ENCODE assay signal across 8 cellular contexts in the genomic region with DNA sequence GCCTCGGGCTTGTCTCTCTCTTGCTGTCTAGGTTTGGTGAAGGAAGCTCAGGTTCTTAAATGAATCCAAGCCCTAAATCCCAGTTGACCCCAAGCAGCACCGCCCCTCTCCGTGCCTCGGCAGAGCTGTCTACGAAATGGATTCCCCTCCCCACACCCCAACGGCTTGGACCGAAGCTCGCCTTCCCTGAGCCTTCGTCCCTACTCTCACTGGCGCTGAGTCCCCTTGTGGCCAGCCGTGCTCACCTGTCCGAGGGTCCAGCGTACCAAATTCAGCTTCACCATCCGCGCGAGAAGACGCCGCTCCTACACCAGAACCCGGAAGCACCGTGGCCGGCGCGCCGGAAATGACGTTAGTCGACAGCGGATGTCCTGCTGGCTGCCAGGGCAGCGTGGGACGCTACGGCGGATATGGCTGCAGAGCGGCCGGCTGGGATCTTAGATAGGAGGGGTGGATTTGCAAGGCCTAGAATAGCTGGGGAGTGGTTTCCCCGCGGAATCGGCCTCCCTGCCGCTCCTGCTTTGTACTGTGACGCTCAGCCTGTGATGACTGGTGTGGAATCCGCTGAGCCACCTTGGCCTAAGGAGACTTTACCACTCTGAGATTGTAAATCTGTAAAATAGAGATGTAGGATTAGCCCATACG. TPM values are rescaled to one million over a fixed set of nuclear protein-coding genes. Genes with fewer than 3 reads are reported as not detected.
DNase-seq lines count a peak whose midpoint lies in the region; ATAC-seq and TF ChIP-seq lines count a peak whose summit lies in the region.

TFIP11 (minus strand) TSS at position 325 of the 645 bp plus-strand sequence. CDS start 2,201 bp downstream, outside the sequence.

- no peak for TF ChIP-seq CTCF in GM12875 (IDR thresholded peaks at IDR 0.05; ENCODE audit: borderline replicate concordance, insufficient read depth, low read depth, low read length)
- no peak for TF ChIP-seq CTCF in heart left ventricle (IDR thresholded peaks at IDR 0.05)
- no peak for TF ChIP-seq CTCF in transverse colon (IDR thresholded peaks at IDR 0.05)

- 0 to 1% (median 0%) methylated on average over 11 to 40 of the region's 40 CpGs for WGBS in heart left ventricle, 4 donors
- 0% methylated on average over 1 to 40 of the region's 40 CpGs for WGBS in transverse colon (ENCODE audit: low coverage in 1 of 2), 2 donors

- H3K27ac ChIP-seq in heart left ventricle = peak within 1 kb of the TSS in 11 of 12 donors; percentile 72 to 93 (median 82)
- H3K27ac ChIP-seq in transverse colon = peak within 1 kb of the TSS; percentile 71 to 88 (median 81)

- H3K4me1 ChIP-seq in heart left ventricle = peaks cover 0 to 30% (median 20%) of the 10 kb centered on the region in 12 donors
- peaks cover 7 to 25% (median 16%) of the 10 kb centered on the region in 4 donors for H3K4me1 ChIP-seq in transverse colon

- H3K36me3 ChIP-seq in heart left ventricle = peaks cover 0 to 36% (median 32%) of the 10 kb centered on the region in 9 donors
- peaks cover 0 to 29% (median 8%) of the 10 kb centered on the region in 4 donors for H3K36me3 ChIP-seq in transverse colon

- in situ Hi-C loops in transverse colon (cut with MboI; ENCODE audit: low pct_ligation_motif_present in 1 of 4, low pct_unique_long_range_greater_than_20kb in 1 of 4, low sequenced_read_pairs in 3 of 4) = no loop called here

- DNase-seq in NCI-H1694 (lab: John Stamatoyannopoulos, UW) (peak; percentile 71), amniotic epithelial cell (ENCODE audit: low read depth) (peak; percentile 85), heart left ventricle (peak; percentile 94 to 98 (median 95)), pons (ENCODE audit: low spot score) (peak; percentile 86), transverse colon (peak; percentile 96)

- H3K27me3 ChIP-seq in heart left ventricle = no peaks in the 10 kb centered on the region
- no peaks in the 10 kb centered on the region for H3K27me3 ChIP-seq in transverse colon

- peak in 1 of 2 donors; percentile 70 for TF ChIP-seq POLR2A in heart left ventricle (IDR thresholded peaks at IDR 0.05)
- peak; percentile 78 for TF ChIP-seq POLR2A in transverse colon (IDR thresholded peaks at IDR 0.05)

- ATAC-seq in HG02763 (IDR thresholded peaks at IDR 0.05; ENCODE audit: unreplicated experiment) = peak; percentile 88
- peak; percentile 98 to 100 (median 100) for ATAC-seq in heart left ventricle

- no peak for TF ChIP-seq EP300 in transverse colon (IDR thresholded peaks at IDR 0.05; ENCODE audit: low read depth)

- intact Hi-C loops in T-helper 1 cell treated with Interleukin-12 subunit alpha and Interleukin-12 subunit beta and Interleukin-4 antibody, amounts not matched to agents 30 ng/mL and 1 ng/mL, for 36 hours (cut with micrococcal nuclease) = loop anchor here (1.0 to 2.0 kb wide), 7 partner anchors 9 to 160 kb away; partner anchors contain the start of genes HPS4, MIAT, SRRD and TPST2
- intact Hi-C loops in heart left ventricle (cut with DNase I) (loop anchor here in 8 of 10 donors (2.0 to 10.0 kb wide), 3 partner anchors 73 to 79 kb away; partner anchors contain the start of gene TPST2 (in 1 of the 8)), transverse colon (cut with DNase I; ENCODE audit: low total_unique reads) (no loop called here)

- H3K4me3 ChIP-seq in GM12875 (ENCODE audit: low read depth, low read length) = peak within 1 kb of the TSS; percentile 64
- peak within 1 kb of the TSS; percentile 59 to 99 (median 84) for H3K4me3 ChIP-seq in heart left ventricle
- H3K4me3 ChIP-seq in transverse colon = peak within 1 kb of the TSS; percentile 62 to 91 (median 84)

- H3K9me3 ChIP-seq in heart left ventricle = no peaks in the 10 kb centered on the region
- H3K9me3 ChIP-seq in transverse colon = no peaks in the 10 kb centered on the region

RNA-seq across cellular contexts. Expression of gene TFIP11, which starts in this region (rescaled TPM):
- 62.8 and 64.1 TPM in 2 replicates for total RNA-seq in T-helper 1 cell treated with Interleukin-12 subunit alpha and Interleukin-12 subunit beta and Interleukin-4 antibody, amounts not matched to agents 30 ng/mL and 1 ng/mL, for 36 hours
- total RNA-seq in heart left ventricle (10 to 100 TPM; 15.1 to 28.0 (median 23.1) TPM), transverse colon (10 to 100 TPM in 3 of 4 donors, 1 to 10 TPM in 1; 5.2 to 33.7 (median 31.1) TPM)
- polyA plus RNA-seq in heart left ventricle = 10 to 100 TPM; 17.3 to 23.8 TPM

Comparison
In these comparisons a context has a peak if more than half of its experiments do, and no peak if none do; other contexts are left out.
1. Peak in every context shown above with its lines: DNase-seq, ATAC-seq, H3K4me3 ChIP-seq and H3K27ac ChIP-seq.